In genomic region chr5:132283423-132284043, GRCh38 we compare ENCODE assay signal across 9 cellular contexts. TPM values are rescaled to one million over a fixed set of nuclear protein-coding genes. Genes with fewer than 3 reads are reported as not detected.
A peak's percentile ranks its signal among the peaks of the same experiment; 100 is the strongest.
DNase-seq lines count a peak whose midpoint lies in the region; ATAC-seq and TF ChIP-seq lines count a peak whose summit lies in the region.
"Had no signal": no experiment of that assay in that cellular context is flagged by ENCODE, and none has a peak within 500 bp of the region (broad histone marks: within the 10 kb centered on the region; RNA-seq: fewer than 3 reads in every experiment).

No MANE protein-coding gene starts in this region.

- DNase-seq in GM23248 (peak; percentile 88), Panc1 (ENCODE audit: low read depth, low spot score) (no peak), esophagus muscularis mucosa (ENCODE audit: extremely low spot score) (peak; percentile 90), psoas muscle (no peak)
- DNase-seq in activated naive CD4-positive, alpha-beta T cell treated with Interleukin-2 at 50 U/mL for 16 hours, result no peak
- DNase-seq in stimulated activated naive CD4-positive, alpha-beta T cell treated with Interleukin-2 at 50 U/mL for 16 hours (lab: John Stamatoyannopoulos, UW), result no peak
- DNase-seq: activated naive CD8-positive, alpha-beta T cell treated with anti-CD3 and anti-CD28 coated beads, Interleukin-2, amount 50 U/mL, for 24 hours had no signal

- POLR2A ChIA-PET in Panc1 (lab: Charles Lee), result no interaction called here

- H3K4me1 ChIP-seq in GM23248 (ENCODE audit: insufficient read depth) (no peaks in the 10 kb centered on the region), Panc1 (ENCODE audit: control insufficient read depth, insufficient read depth, low read length) (no peaks in the 10 kb centered on the region), esophagus muscularis mucosa (peaks cover 0 to 6% (median 0%) of the 10 kb centered on the region in 4 donors), psoas muscle (no peaks in the 10 kb centered on the region)

- TF ChIP-seq POLR2A in esophagus muscularis mucosa (IDR thresholded peaks at IDR 0.05; ENCODE audit: low read depth), result no peak

- no peaks in the 10 kb centered on the region for H4K20me1 ChIP-seq in GM23248 (ENCODE audit: insufficient read depth)

- H2AFZ ChIP-seq in GM23248, result no peak overlapping the region

- TF ChIP-seq CTCF in Panc1 (IDR thresholded peaks at IDR 0.05) (peak; percentile 49), esophagus muscularis mucosa (IDR thresholded peaks at IDR 0.05) (peak; percentile 39 to 58 (median 42)), psoas muscle (IDR thresholded peaks at IDR 0.05) (peak; percentile 45)

- H3K9me3 ChIP-seq in GM23248 (ENCODE audit: low read depth) (no peaks in the 10 kb centered on the region), Panc1 (ENCODE audit: control insufficient read depth, insufficient read depth, low read depth, low read length) (no peaks in the 10 kb centered on the region), esophagus muscularis mucosa (no peaks in the 10 kb centered on the region), psoas muscle (no peaks in the 10 kb centered on the region)

- H3K27ac ChIP-seq in GM23248 (no peak overlapping the region), Panc1 (ENCODE audit: low read length) (no peak overlapping the region), esophagus muscularis mucosa (replicated peaks in 1 of 4) (no peak overlapping the region), psoas muscle (no peak overlapping the region)

- no peaks in the 10 kb centered on the region for H3K36me3 ChIP-seq in GM23248 (ENCODE audit: low read depth)
- no peaks in the 10 kb centered on the region for H3K36me3 ChIP-seq in Panc1 (ENCODE audit: control insufficient read depth, insufficient read depth, low read length)
- no peaks in the 10 kb centered on the region for H3K36me3 ChIP-seq in esophagus muscularis mucosa
- H3K36me3 ChIP-seq in psoas muscle (ENCODE audit: insufficient read depth in 1 of 2, low read depth in 1 of 2), result no peaks in the 10 kb centered on the region

- no peak for TF ChIP-seq EP300 in esophagus muscularis mucosa (IDR thresholded peaks at IDR 0.05)

- WGBS in GM23248 (ENCODE audit: low coverage in 1 of 2, low lambda C conversion rate in 2 of 2, missing lambda C conversion rate in 2 of 2), 2 experiments, result 31 to 44% methylated on average over 5 of the region's 5 CpGs
- 17% methylated on average over 3 of the region's 5 CpGs for WGBS in esophagus muscularis mucosa
- WGBS in psoas muscle, 3 donors, result 20 to 35% (median 24%) methylated on average over 5 of the region's 5 CpGs

- H3K27me3 ChIP-seq in GM23248 (replicated peaks; ENCODE audit: insufficient read depth) (no peaks in the 10 kb centered on the region), Panc1 (ENCODE audit: control insufficient read depth, insufficient read depth, low read length) (no peaks in the 10 kb centered on the region), esophagus muscularis mucosa (no peaks in the 10 kb centered on the region), psoas muscle (ENCODE audit: insufficient read depth in 3 of 3, low read length in 2 of 3) (no peaks in the 10 kb centered on the region)

- H3F3A ChIP-seq in GM23248 (ENCODE audit: insufficient read depth), result no peaks in the 10 kb centered on the region

- ATAC-seq in Panc1 (peak; percentile 58; the same call in 1 of the 2 replicates), psoas muscle (peak; percentile 47 to 74 (median 64)), HG03378 (IDR thresholded peaks at IDR 0.05; ENCODE audit: unreplicated experiment) (no peak), GM21528 (IDR thresholded peaks at IDR 0.05; ENCODE audit: low FRiP score, unreplicated experiment) (no peak)
- ATAC-seq: activated naive CD8-positive, alpha-beta T cell treated with anti-CD3 and anti-CD28 coated beads, Interleukin-2, amount 50 U/mL, for 24 hours had no signal

- CTCF ChIA-PET in Panc1 (lab: Charles Lee), result no interaction called here

- in situ Hi-C loops in GM23248 (cut with MboI), result no loop called here
- in situ Hi-C loops in Panc1 (cut with HindIII; ENCODE audit: low pct_unique_long_range_greater_than_20kb, low sequenced_read_pairs), result no loop called here

- H3K79me2 ChIP-seq in GM23248 (ENCODE audit: insufficient read depth), result no peaks in the 10 kb centered on the region

- no peak overlapping the region for H3K4me2 ChIP-seq in GM23248 (ENCODE audit: unreplicated experiment)

- no peaks in the 10 kb centered on the region for H3K9me2 ChIP-seq in GM23248 (ENCODE audit: insufficient read depth)

- H3K4me3 ChIP-seq in GM23248 (no peak overlapping the region), Panc1 (ENCODE audit: low read depth in 2 of 2, low read length in 2 of 2) (no peak overlapping the region), esophagus muscularis mucosa (no peak overlapping the region), psoas muscle (no peak overlapping the region)

- intact Hi-C loops in Panc1 (cut with micrococcal nuclease; ENCODE audit: unreplicated experiment) (no loop called here), esophagus muscularis mucosa (cut with DNase I) (no loop called here), psoas muscle (cut with DNase I) (no loop called here)

- BruUV-seq in Panc1 (replicated peaks; lab: Mats Ljungman, UMichigan), result no TSS peak

- H3K9ac ChIP-seq in GM23248, result no peak overlapping the region

RNA-seq across cellular contexts. Expression of gene SLC22A4, which starts 10.7 kb away (rescaled TPM):
- total RNA-seq in GM23248 (2014; rRNA removed; shearing (Covaris generic)), result 26.0 and 26.3 TPM in 2 replicates
- polyA plus RNA-seq in GM23248 (2016; fragmentation: Nextera tagmentation; extraction: Ambion mirVana) (24.0 and 26.1 TPM in 2 replicates), psoas muscle (10 to 100 TPM in 1 of 3 donors, 1 to 10 TPM in 2; 1.1 to 17.5 (median 5.6) TPM)
- total RNA-seq in Panc1 (2021; ENCODE audit: unreplicated experiment) (1.5 TPM), esophagus muscularis mucosa (1 to 10 TPM in 2 of 4 donors, under 1 TPM in 2; 0.42 to 1.7 (median 1.0) TPM), psoas muscle (10 to 100 TPM in 1 of 4 donors, 1 to 10 TPM in 3; 1.9 to 14.0 (median 2.7) TPM)
- 0.40 TPM for polyA plus RNA-seq in Panc1 (2012; ENCODE audit: insufficient read length)

RNA-seq across cellular contexts. Expression of gene PDLIM4, which starts 26.0 kb away (rescaled TPM):
- total RNA-seq in GM23248 (2014; rRNA removed; shearing (Covaris generic)), result 84.4 and 107 TPM in 2 replicates
- 153 and 156 TPM in 2 replicates for polyA plus RNA-seq in GM23248 (2016; fragmentation: Nextera tagmentation; extraction: Ambion mirVana)
- 9.9 TPM for total RNA-seq in Panc1 (2021; ENCODE audit: unreplicated experiment)
- polyA plus RNA-seq in Panc1 (2012; ENCODE audit: insufficient read length), result 30.6 TPM
- total RNA-seq in esophagus muscularis mucosa, result 100 to 1,000 TPM in 3 of 4 donors, 10 to 100 TPM in 1; 59.4 to 199 (median 134) TPM
- 1 to 10 TPM; 3.2 to 6.6 (median 5.6) TPM for total RNA-seq in psoas muscle
- 1 to 10 TPM; 1.8 to 6.4 (median 3.0) TPM for polyA plus RNA-seq in psoas muscle

RNA-seq across cellular contexts. Expression of gene P4HA2, which starts 55.9 kb away (rescaled TPM):
- total RNA-seq in GM23248 (2014; rRNA removed; shearing (Covaris generic)), result 337 and 352 TPM in 2 replicates
- polyA plus RNA-seq in GM23248 (2016; fragmentation: Nextera tagmentation; extraction: Ambion mirVana), result 353 and 374 TPM in 2 replicates
- total RNA-seq in Panc1 (2021; ENCODE audit: unreplicated experiment), result 25.1 TPM
- polyA plus RNA-seq in Panc1 (2012; ENCODE audit: insufficient read length), result 40.6 TPM
- 10 to 100 TPM; 28.8 to 44.7 (median 30.8) TPM for total RNA-seq in esophagus muscularis mucosa
- total RNA-seq in psoas muscle, result 10 to 100 TPM; 12.5 to 21.6 (median 16.6) TPM
- 10 to 100 TPM; 10.2 to 13.7 (median 13.0) TPM for polyA plus RNA-seq in psoas muscle

Comparison
In these comparisons a context has a peak if more than half of its experiments do, and no peak if none do; other contexts are left out.
1. DNase-seq: peak in GM23248 (single experiment) and esophagus muscularis mucosa (single experiment); none in Panc1 (single experiment), psoas muscle (0 of 2), activated naive CD4-positive, alpha-beta T cell treated with Interleukin-2 at 50 U/mL for 16 hours (single experiment) and stimulated activated naive CD4-positive, alpha-beta T cell treated with Interleukin-2 at 50 U/mL for 16 hours (single experiment).
2. ATAC-seq: peak in Panc1 (single experiment) and psoas muscle (4 of 4); none in HG03378 (single experiment) and GM21528 (single experiment).
3. Peak in every context shown above with its lines, with median percentiles within 50 percentile points of each other: CTCF ChIP-seq.